In genomic region chr17:45332989-45333701, GRCh38 we compare ENCODE assay signal across 8 cellular contexts. TPM values are rescaled to one million over a fixed set of nuclear protein-coding genes. Genes with fewer than 3 reads are reported as not detected.
DNase-seq lines count a peak whose midpoint lies in the region; ATAC-seq lines count a peak whose summit lies in the region.

No MANE protein-coding gene starts in this region.

- peak; percentile 10 for ATAC-seq in Right ventricle myocardium superior (ENCODE audit: poor library complexity)
- ATAC-seq in Right ventricle myocardium inferior = no peak
- no peak for ATAC-seq in HG03039 (IDR thresholded peaks at IDR 0.05; ENCODE audit: unreplicated experiment)

- intact Hi-C loops in Right ventricle myocardium superior (cut with DNase I) = no loop called here
- intact Hi-C loops in Right ventricle myocardium inferior (cut with DNase I) = no loop called here

- DNase-seq in Right ventricle myocardium superior (no peak), Right ventricle myocardium inferior (ENCODE audit: missing footprints) (no peak), OCI-M2 (lab: John Stamatoyannopoulos, UW; ENCODE audit: unreplicated experiment) (peak; percentile 67), glomerular visceral epithelial cell (ENCODE audit: extremely low spot score) (peak; percentile 47), NCI-H2107 treated with DMSO at 0.1 percent for 48 hours (lab: John Stamatoyannopoulos, UW; ENCODE audit: unreplicated experiment) (no peak), cerebellar cortex (ENCODE audit: low spot score) (no peak)
- no peak for DNase-seq in stimulated activated CD4-positive, alpha-beta T cell treated with anti-CD3 and anti-CD28 coated beads, Interleukin-2, amount 100 ng/mL, for 48 hours

RNA-seq across cellular contexts. Expression of gene MAP3K14, which starts 16.3 kb away (rescaled TPM):
- total RNA-seq in Right ventricle myocardium superior (12.2 TPM), Right ventricle myocardium inferior (14.4 TPM)

Comparison
In these comparisons a context has a peak if more than half of its experiments do, and no peak if none do; other contexts are left out.
1. DNase-seq: peak in OCI-M2 (single experiment) and glomerular visceral epithelial cell (single experiment); none in Right ventricle myocardium superior (single experiment), Right ventricle myocardium inferior (single experiment), NCI-H2107 treated with DMSO at 0.1 percent for 48 hours (single experiment), stimulated activated CD4-positive, alpha-beta T cell treated with anti-CD3 and anti-CD28 coated beads, Interleukin-2, amount 100 ng/mL, for 48 hours (0 of 2) and cerebellar cortex (single experiment).